Comparison of ENCODE assay signal across 7 cellular contexts in genomic region chr9:63781817-63782439, GRCh38.
DNase-seq lines count a peak whose midpoint lies in the region; ATAC-seq and TF ChIP-seq lines count a peak whose summit lies in the region.
"Not testable (repeated sequence)": the region's sequence is repeated elsewhere in the genome, so short reads cannot be mapped to it uniquely, and the experiment has no call there.

No MANE protein-coding gene starts in this region.

- CTCF ChIA-PET in activated CD4-positive, alpha-beta T cell treated with anti-CD3 and anti-CD28 coated beads for 36 hours (lab: Charles Lee) = not testable (repeated sequence)

- H3K36me3 Mint-ChIP-seq in activated CD4-positive, alpha-beta T cell treated with anti-CD3 and anti-CD28 coated beads for 36 hours (ENCODE audit: low read depth) = not testable (repeated sequence)

- intact Hi-C loops in activated CD4-positive, alpha-beta T cell treated with anti-CD3 and anti-CD28 coated beads for 36 hours (cut with DNase I, micrococcal nuclease); right cardiac atrium (cut with DNase I): not testable (repeated sequence)

- 36% methylated on average over 30 of the region's 33 CpGs for WGBS in right cardiac atrium

- not testable (repeated sequence) for H3K9me3 ChIP-seq in right cardiac atrium (ENCODE audit: control insufficient read depth, low read length)

- not testable (repeated sequence) for H3K27ac Mint-ChIP-seq in activated CD4-positive, alpha-beta T cell treated with anti-CD3 and anti-CD28 coated beads for 36 hours

- not testable (repeated sequence) for TF ChIP-seq CTCF in GM20000 (IDR thresholded peaks at IDR 0.05; ENCODE audit: extremely low read depth, missing control alignments)

- DNase-seq in GM20000 (ENCODE audit: low spot score) (peak; percentile 14), right cardiac atrium (peak in 1 of 3 donors; percentile 38)
- DNase-seq in activated CD4-positive, alpha-beta T cell treated with anti-CD3 and anti-CD28 coated beads for 36 hours = not testable (repeated sequence)

- ATAC-seq in GM18858 (IDR thresholded peaks at IDR 0.05; ENCODE audit: unreplicated experiment) (peak; percentile 15), GM21825 (IDR thresholded peaks at IDR 0.05; ENCODE audit: unreplicated experiment) (peak; percentile 44), HG02981 (IDR thresholded peaks at IDR 0.05; ENCODE audit: unreplicated experiment) (peak; percentile 40), HG03432 (IDR thresholded peaks at IDR 0.05; ENCODE audit: unreplicated experiment) (peak; percentile 29), right cardiac atrium (peak; percentile 24 to 28)
- ATAC-seq in activated CD4-positive, alpha-beta T cell treated with anti-CD3 and anti-CD28 coated beads for 36 hours = peak; percentile 6

- not testable (repeated sequence) for H3K4me3 ChIP-seq in right cardiac atrium (ENCODE audit: low read length)

- H3K4me1 Mint-ChIP-seq in activated CD4-positive, alpha-beta T cell treated with anti-CD3 and anti-CD28 coated beads for 36 hours = not testable (repeated sequence)

- not testable (repeated sequence) for H3K27ac ChIP-seq in right cardiac atrium (ENCODE audit: low read length)

- not testable (repeated sequence) for H3K9me3 Mint-ChIP-seq in activated CD4-positive, alpha-beta T cell treated with anti-CD3 and anti-CD28 coated beads for 36 hours (ENCODE audit: low read depth)

- not testable (repeated sequence) for H3K4me1 ChIP-seq in right cardiac atrium (ENCODE audit: control insufficient read depth, insufficient read depth, low read length)

- H3K4me3 Mint-ChIP-seq in activated CD4-positive, alpha-beta T cell treated with anti-CD3 and anti-CD28 coated beads for 36 hours = not testable (repeated sequence)

- POLR2A ChIA-PET in activated CD4-positive, alpha-beta T cell treated with anti-CD3 and anti-CD28 coated beads for 36 hours (lab: Charles Lee) = not testable (repeated sequence)

- H3K27me3 ChIP-seq in right cardiac atrium (ENCODE audit: control insufficient read depth, insufficient read depth) = not testable (repeated sequence)

- not testable (repeated sequence) for H3K27me3 Mint-ChIP-seq in activated CD4-positive, alpha-beta T cell treated with anti-CD3 and anti-CD28 coated beads for 36 hours
